17 cellular contexts compared by ENCODE assay signal in genomic region chr10:70599319-70599718, GRCh38. TPM values are rescaled to one million over a fixed set of nuclear protein-coding genes. Genes with fewer than 3 reads are reported as not detected.
DNase-seq lines count a peak whose midpoint lies in the region; ATAC-seq and TF ChIP-seq lines count a peak whose summit lies in the region.
"Had no signal": no experiment of that assay in that cellular context is flagged by ENCODE, and none has a peak within 500 bp of the region (broad histone marks: within the 10 kb centered on the region; RNA-seq: fewer than 3 reads in every experiment).

No MANE protein-coding gene starts in this region.

- POLR2A ChIA-PET in CD8-positive, alpha-beta T cell (lab: Charles Lee): no interaction called here
- POLR2A ChIA-PET in activated naive CD8-positive, alpha-beta T cell treated with anti-CD3 and anti-CD28 coated beads, Interleukin-2, amount 10 ng/mL, durations not matched to agents 7 days and 5 days (lab: Charles Lee): interaction anchor here (0.7 kb wide), 1 partner anchor 40 kb away, joined by 3 read pairs; no protein-coding TSS in a partner anchor

- intact Hi-C loops in CD8-positive, alpha-beta T cell (cut with DNase I, micrococcal nuclease): no loop called here

- CTCF ChIA-PET in CD8-positive, alpha-beta T cell (lab: Charles Lee): interaction anchor here (0.8 kb wide), 1 partner anchor 20 kb away, joined by 3 read pairs; no protein-coding TSS in a partner anchor

- H3K4me1 Mint-ChIP-seq in activated T-cell treated with anti-CD3 and anti-CD28 coated beads, Interleukin-2, amount 50 U/mL, for 24 hours (ENCODE audit: low read depth): peaks cover 72% of the 10 kb centered on the region
- peaks cover 86% of the 10 kb centered on the region for H3K4me1 Mint-ChIP-seq in CD8-positive, alpha-beta T cell (ENCODE audit: low read depth)
- peaks cover 55% of the 10 kb centered on the region for H3K4me1 Mint-ChIP-seq in activated naive CD8-positive, alpha-beta T cell treated with anti-CD3 and anti-CD28 coated beads, Interleukin-2, amount 10 ng/mL, durations not matched to agents 7 days and 5 days
- H3K4me1 Mint-ChIP-seq in natural killer cell treated with Interleukin-12 subunit alpha and Interleukin-12 subunit beta and Interleukin-15 and Interleukin-18, amount 100 ng/mL, for 72 hours (ENCODE audit: low read depth in 2 of 2): peaks cover 52 to 74% of the 10 kb centered on the region in 2 donors

- H3K27ac ChIP-seq in CD8-positive, alpha-beta T cell (ENCODE audit: low read depth, low read length): no peak overlapping the region
- H3K27ac ChIP-seq: C4-2B had no signal

- H3K27ac Mint-ChIP-seq in activated T-cell treated with anti-CD3 and anti-CD28 coated beads, Interleukin-2, amount 50 U/mL, for 24 hours: no peak overlapping the region
- H3K27ac Mint-ChIP-seq in CD8-positive, alpha-beta T cell: peak overlapping the region; percentile 71
- peak overlapping the region; percentile 34 for H3K27ac Mint-ChIP-seq in activated naive CD8-positive, alpha-beta T cell treated with anti-CD3 and anti-CD28 coated beads, Interleukin-2, amount 10 ng/mL, durations not matched to agents 7 days and 5 days
- H3K27ac Mint-ChIP-seq in natural killer cell treated with Interleukin-12 subunit alpha and Interleukin-12 subunit beta and Interleukin-15 and Interleukin-18, amount 100 ng/mL, for 72 hours: peak overlapping the region; percentile 97 to 99
- H3K27ac Mint-ChIP-seq: GM23338 had no signal

- TF ChIP-seq CTCF in CD8-positive, alpha-beta T cell (IDR thresholded peaks at IDR 0.05): no peak

- H3K36me3 ChIP-seq in CD8-positive, alpha-beta T cell (ENCODE audit: insufficient read depth, low read length): peaks cover 32% of the 10 kb centered on the region

- peaks cover 54% of the 10 kb centered on the region for H3K36me3 Mint-ChIP-seq in activated T-cell treated with anti-CD3 and anti-CD28 coated beads, Interleukin-2, amount 50 U/mL, for 24 hours (ENCODE audit: low read depth)
- peaks cover 63% of the 10 kb centered on the region for H3K36me3 Mint-ChIP-seq in CD8-positive, alpha-beta T cell
- H3K36me3 Mint-ChIP-seq in activated naive CD8-positive, alpha-beta T cell treated with anti-CD3 and anti-CD28 coated beads, Interleukin-2, amount 10 ng/mL, durations not matched to agents 7 days and 5 days: peaks cover 50% of the 10 kb centered on the region
- peaks cover 52% of the 10 kb centered on the region for H3K36me3 Mint-ChIP-seq in natural killer cell treated with Interleukin-12 subunit alpha and Interleukin-12 subunit beta and Interleukin-15 and Interleukin-18, amount 100 ng/mL, for 72 hours

- ATAC-seq in CD8-positive, alpha-beta T cell: no peak
- ATAC-seq in activated naive CD8-positive, alpha-beta T cell treated with anti-CD3 and anti-CD28 coated beads, Interleukin-2, amount 10 ng/mL, durations not matched to agents 7 days and 5 days (ENCODE audit: low read depth): no peak
- no peak for ATAC-seq in natural killer cell treated with Interleukin-12 subunit alpha and Interleukin-12 subunit beta and Interleukin-15 and Interleukin-18, amount 100 ng/mL, for 72 hours
- ATAC-seq: GM23338, HCT116, Panc1 had no signal

- no peak for DNase-seq in activated T-cell treated with anti-CD3 and anti-CD28 coated beads, Interleukin-2, amount 50 U/mL, for 24 hours
- no peak for DNase-seq in activated T-cell treated with anti-CD3 and anti-CD28 coated beads, Interleukin-2, amount 50 U/mL, for 48 hours
- peak in 1 of 7 experiments; percentile 7 for DNase-seq in CD8-positive, alpha-beta T cell
- no peak for DNase-seq in activated naive CD8-positive, alpha-beta T cell treated with anti-CD3 and anti-CD28 coated beads, Interleukin-2, amount 10 ng/mL, durations not matched to agents 7 days and 5 days
- DNase-seq in natural killer cell treated with Interleukin-12 subunit alpha and Interleukin-12 subunit beta and Interleukin-15 and Interleukin-18, amount 100 ng/mL, for 72 hours (ENCODE audit: low spot score): no peak
- DNase-seq in NCI-H82 treated with DMSO at 0.1 percent for 48 hours (lab: John Stamatoyannopoulos, UW; ENCODE audit: unreplicated experiment): no peak
- no peak for DNase-seq in NCI-H2171 treated with DMSO at 0.1 percent for 48 hours (lab: John Stamatoyannopoulos, UW)
- DNase-seq: DMS153, NCI-H146, NCI-H2081, NCI-H510A, NCI-H774 had no signal

- H3K27me3 ChIP-seq in CD8-positive, alpha-beta T cell (ENCODE audit: insufficient read depth, low read length): no peaks in the 10 kb centered on the region

- no peaks in the 10 kb centered on the region for H3K9me3 ChIP-seq in CD8-positive, alpha-beta T cell (ENCODE audit: low read length)
- H3K9me3 ChIP-seq: Caco-2 had no signal

- H3K27me3 Mint-ChIP-seq in activated T-cell treated with anti-CD3 and anti-CD28 coated beads, Interleukin-2, amount 50 U/mL, for 24 hours: no peaks in the 10 kb centered on the region
- no peaks in the 10 kb centered on the region for H3K27me3 Mint-ChIP-seq in CD8-positive, alpha-beta T cell (ENCODE audit: low read depth)
- H3K27me3 Mint-ChIP-seq in activated naive CD8-positive, alpha-beta T cell treated with anti-CD3 and anti-CD28 coated beads, Interleukin-2, amount 10 ng/mL, durations not matched to agents 7 days and 5 days: no peaks in the 10 kb centered on the region
- no peaks in the 10 kb centered on the region for H3K27me3 Mint-ChIP-seq in natural killer cell treated with Interleukin-12 subunit alpha and Interleukin-12 subunit beta and Interleukin-15 and Interleukin-18, amount 100 ng/mL, for 72 hours

- peak overlapping the region; percentile 92 for H3K4me3 Mint-ChIP-seq in activated T-cell treated with anti-CD3 and anti-CD28 coated beads, Interleukin-2, amount 50 U/mL, for 24 hours
- peak overlapping the region; percentile 100 for H3K4me3 Mint-ChIP-seq in CD8-positive, alpha-beta T cell
- H3K4me3 Mint-ChIP-seq in activated naive CD8-positive, alpha-beta T cell treated with anti-CD3 and anti-CD28 coated beads, Interleukin-2, amount 10 ng/mL, durations not matched to agents 7 days and 5 days: peak overlapping the region; percentile 99
- H3K4me3 Mint-ChIP-seq in natural killer cell treated with Interleukin-12 subunit alpha and Interleukin-12 subunit beta and Interleukin-15 and Interleukin-18, amount 100 ng/mL, for 72 hours: peak overlapping the region; percentile 100
- H3K4me3 Mint-ChIP-seq: GM23338 had no signal

- peak overlapping the region; percentile 23 for H3K4me3 ChIP-seq in CD8-positive, alpha-beta T cell (ENCODE audit: low read depth, low read length)
- H3K4me3 ChIP-seq: GM23338 had no signal

- peaks cover 66% of the 10 kb centered on the region for H3K4me1 ChIP-seq in CD8-positive, alpha-beta T cell (ENCODE audit: insufficient read depth, low read length)

- H3K9me3 Mint-ChIP-seq in activated T-cell treated with anti-CD3 and anti-CD28 coated beads, Interleukin-2, amount 50 U/mL, for 24 hours: no peaks in the 10 kb centered on the region
- no peaks in the 10 kb centered on the region for H3K9me3 Mint-ChIP-seq in CD8-positive, alpha-beta T cell
- no peaks in the 10 kb centered on the region for H3K9me3 Mint-ChIP-seq in activated naive CD8-positive, alpha-beta T cell treated with anti-CD3 and anti-CD28 coated beads, Interleukin-2, amount 10 ng/mL, durations not matched to agents 7 days and 5 days
- no peaks in the 10 kb centered on the region for H3K9me3 Mint-ChIP-seq in natural killer cell treated with Interleukin-12 subunit alpha and Interleukin-12 subunit beta and Interleukin-15 and Interleukin-18, amount 100 ng/mL, for 72 hours
- H3K9me3 Mint-ChIP-seq: GM23338 had no signal

RNA-seq across cellular contexts. Expression of gene PRF1, which starts 3.2 kb away (rescaled TPM):
- total RNA-seq in CD8-positive, alpha-beta T cell: 10 to 100 TPM; 56.4 to 57.3 TPM
- 100 to 1,000 TPM; 165 to 170 TPM for total RNA-seq in activated naive CD8-positive, alpha-beta T cell treated with anti-CD3 and anti-CD28 coated beads, Interleukin-2, amount 10 ng/mL, durations not matched to agents 7 days and 5 days
- 1,000 to 10,000 TPM in 1 of 2 donors, 100 to 1,000 TPM in 1; 497 to 1,157 TPM for total RNA-seq in natural killer cell treated with Interleukin-12 subunit alpha and Interleukin-12 subunit beta and Interleukin-15 and Interleukin-18, amount 100 ng/mL, for 72 hours
- total RNA-seq: GM23338 had no signal
